In the genomic region with DNA sequence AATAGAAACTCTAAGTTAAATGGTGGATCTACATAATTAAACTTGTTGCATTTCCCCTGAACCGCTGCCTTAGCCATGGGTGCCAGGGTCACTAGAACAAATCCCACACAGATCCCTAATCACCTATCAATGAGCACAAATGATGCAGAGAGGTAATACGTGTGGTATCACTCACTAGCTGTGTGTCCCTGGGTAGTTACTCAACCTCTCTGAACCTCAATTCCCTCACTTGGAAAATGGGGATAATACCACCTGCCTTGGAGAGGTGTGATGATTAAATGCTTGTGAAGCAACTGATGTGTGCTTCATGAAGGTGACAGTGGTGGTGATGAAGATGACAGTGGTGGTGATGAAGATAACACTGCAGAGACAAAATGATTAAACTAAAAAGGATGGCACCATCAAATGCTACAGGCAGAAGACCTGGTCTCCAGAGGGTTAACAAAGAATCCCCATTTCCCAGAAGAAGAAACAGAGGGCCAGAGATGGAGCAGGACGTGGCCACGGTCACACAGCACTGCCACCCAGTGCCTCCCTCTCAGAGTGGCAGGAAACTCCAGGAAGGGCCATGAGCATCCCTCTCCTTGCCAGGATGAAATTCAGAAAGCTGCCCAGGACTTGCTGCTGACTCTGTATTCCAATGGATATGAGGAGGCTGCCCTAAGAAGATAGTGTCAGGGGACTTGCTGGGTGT, we compare ENCODE assay signal across 19 cellular contexts. TPM values are rescaled to one million over a fixed set of nuclear protein-coding genes. Genes with fewer than 3 reads are reported as not detected.
DNase-seq lines count a peak whose midpoint lies in the region; ATAC-seq and TF ChIP-seq lines count a peak whose summit lies in the region.
"Had no signal": no experiment of that assay in that cellular context is flagged by ENCODE, and none has a peak within 500 bp of the region (broad histone marks: within the 10 kb centered on the region; RNA-seq: fewer than 3 reads in every experiment).

No MANE protein-coding gene starts in this region.

- H3K9me3 ChIP-seq in Peyer's patch: no peaks in the 10 kb centered on the region
- H3K9me3 ChIP-seq in mucosa of rectum (ENCODE audit: control insufficient read depth in 2 of 2, low read length in 2 of 2): no peaks in the 10 kb centered on the region
- H3K9me3 ChIP-seq in GM23248 (ENCODE audit: low read depth): no peaks in the 10 kb centered on the region
- H3K9me3 ChIP-seq: MG63 had no signal

- peaks cover 0 to 8% (median 0%) of the 10 kb centered on the region in 4 donors for H3K4me1 ChIP-seq in Peyer's patch
- peaks cover 0 to 3% of the 10 kb centered on the region in 2 donors for H3K4me1 ChIP-seq in mucosa of rectum (ENCODE audit: control insufficient read depth in 2 of 2, insufficient read depth in 2 of 2, low read length in 2 of 2)
- no peaks in the 10 kb centered on the region for H3K4me1 ChIP-seq in GM23248 (ENCODE audit: insufficient read depth)
- H3K4me1 ChIP-seq: A549 had no signal

- no peak overlapping the region for H2AFZ ChIP-seq in GM23248

- TF ChIP-seq CTCF in Peyer's patch (IDR thresholded peaks at IDR 0.05) (no peak), dorsolateral prefrontal cortex (IDR thresholded peaks at IDR 0.05 in 54 of 56, conservative IDR thresholded peaks at IDR 0.05 in 2 of 56; ENCODE audit: low read depth in 1 of 56, partially characterized antibody in 56 of 56) (no peak)

- 59 to 63% methylated on average over 4 of the region's 4 CpGs for WGBS in GM23248 (ENCODE audit: low coverage in 1 of 2, low lambda C conversion rate in 2 of 2, missing lambda C conversion rate in 2 of 2), 2 experiments

- H4K20me1 ChIP-seq in GM23248 (ENCODE audit: insufficient read depth): no peaks in the 10 kb centered on the region

- TF ChIP-seq POLR2A in Peyer's patch (IDR thresholded peaks at IDR 0.05): no peak

- intact Hi-C loops in dorsolateral prefrontal cortex (cut with DNase I): no loop called here

- H3K9me2 ChIP-seq in GM23248 (ENCODE audit: insufficient read depth): no peaks in the 10 kb centered on the region

- no peak for ATAC-seq in GM18861 (IDR thresholded peaks at IDR 0.05; ENCODE audit: unreplicated experiment)
- ATAC-seq: A549 had no signal

- H3K4me3 ChIP-seq in Peyer's patch (no peak overlapping the region), dorsolateral prefrontal cortex (no peak overlapping the region), mucosa of rectum (ENCODE audit: low read length in 2 of 2) (no peak overlapping the region), GM23248 (no peak overlapping the region)
- H3K4me3 ChIP-seq: A549, MG63 had no signal

- no peaks in the 10 kb centered on the region for H3K79me2 ChIP-seq in GM23248 (ENCODE audit: insufficient read depth)

- H3K36me3 ChIP-seq in Peyer's patch: no peaks in the 10 kb centered on the region
- no peaks in the 10 kb centered on the region for H3K36me3 ChIP-seq in mucosa of rectum (ENCODE audit: control insufficient read depth in 2 of 2, insufficient read depth in 2 of 2, low read length in 2 of 2)
- no peaks in the 10 kb centered on the region for H3K36me3 ChIP-seq in GM23248 (ENCODE audit: low read depth)

- no peak overlapping the region for H3K4me2 ChIP-seq in GM23248 (ENCODE audit: unreplicated experiment)
- H3K4me2 ChIP-seq: A549 had no signal

- in situ Hi-C loops in GM23248 (cut with MboI): no loop called here

- H3K27me3 ChIP-seq in Peyer's patch (peaks cover 0 to 3% of the 10 kb centered on the region in 2 donors), dorsolateral prefrontal cortex (peaks cover 10 to 97% (median 70%) of the 10 kb centered on the region in 45 donors), mucosa of rectum (ENCODE audit: control insufficient read depth in 2 of 2, insufficient read depth in 2 of 2, low read length in 2 of 2) (peaks cover 12 to 22% of the 10 kb centered on the region in 2 donors), GM23248 (replicated peaks; ENCODE audit: insufficient read depth) (peaks cover 100% of the 10 kb centered on the region)
- H3K27me3 ChIP-seq: MG63 had no signal

- DNase-seq in Peyer's patch: no peak
- no peak for DNase-seq in dorsolateral prefrontal cortex
- DNase-seq in GM23248: no peak
- DNase-seq in activated gamma-delta T cell treated with Interleukin-2 at 50 U/mL for 16 hours: no peak
- DNase-seq: DMS 273 treated with DMSO at 0.1 percent for 48 hours, GF-D8, Karpas-422, MG63, NCI-H1105, NCI-H1694 treated with DMSO at 0.1 percent for 48 hours, NCI-H2107, NCI-H2227 treated with DMSO at 0.1 percent for 48 hours, NCI-H524, Right ventricle myocardium superior had no signal

- H3K9ac ChIP-seq in mucosa of rectum (ENCODE audit: low read depth in 1 of 2, low read length in 2 of 2) (no peak overlapping the region), GM23248 (no peak overlapping the region)

- peaks cover 12% of the 10 kb centered on the region; the same call in 1 of the 2 replicates for H3F3A ChIP-seq in GM23248 (ENCODE audit: insufficient read depth)

- H3K27ac ChIP-seq in Peyer's patch (peak overlapping the region in 3 of 4 donors; percentile 70 to 99 (median 84)), dorsolateral prefrontal cortex (peak overlapping the region in 40 of 59 donors; percentile 41 to 97 (median 88)), mucosa of rectum (ENCODE audit: low read depth in 2 of 2, low read length in 2 of 2) (peak overlapping the region; percentile 71 to 75), temporal lobe (ENCODE audit: low read depth, low read length) (peak overlapping the region; percentile 99), GM23248 (no peak overlapping the region)
- H3K27ac ChIP-seq: A549, C4-2B had no signal

RNA-seq across cellular contexts. Expression of a gene that starts 17.9 kb away (rescaled TPM):
- 10 to 100 TPM in 2 of 4 donors, 1 to 10 TPM in 2; 4.4 to 36.3 (median 9.0) TPM for total RNA-seq in Peyer's patch
- 1 to 10 TPM in 118 of 120 experiments, under 1 TPM in 2; 0.96 to 6.6 (median 2.5) TPM for total RNA-seq in dorsolateral prefrontal cortex
- 0.49 TPM for total RNA-seq in temporal lobe
- total RNA-seq in GM23248 (2014; rRNA removed; shearing (Covaris generic)): 1.5 and 4.0 TPM in 2 replicates
- 4.2 and 4.6 TPM in 2 replicates for polyA plus RNA-seq in GM23248 (2016; fragmentation: Nextera tagmentation; extraction: Ambion mirVana)
- polyA plus RNA-seq: A549 had no signal
